8 cellular contexts compared by ENCODE assay signal in genomic region chr11:68206211-68206610, GRCh38. TPM values are rescaled to one million over a fixed set of nuclear protein-coding genes. Genes with fewer than 3 reads are reported as not detected.
DNase-seq lines count a peak whose midpoint lies in the region; ATAC-seq and TF ChIP-seq lines count a peak whose summit lies in the region.

No MANE protein-coding gene starts in this region.

- H3K4me3 ChIP-seq in Loucy (ENCODE audit: low read length, poor library complexity, severe bottlenecking): no peak overlapping the region

- H4K20me1 ChIP-seq in Loucy (ENCODE audit: insufficient read depth, low read length, poor library complexity, severe bottlenecking): peaks cover 94% of the 10 kb centered on the region

- peaks cover 45% of the 10 kb centered on the region for H3K4me1 Mint-ChIP-seq in dendritic cell treated with granulocyte-macrophage colony-stimulating factor and Interleukin-4, amounts not matched to agents 40 ng/mL and 50 ng/mL, for 4 days (ENCODE audit: low read depth)
- H3K4me1 Mint-ChIP-seq in activated CD4-positive, alpha-beta memory T cell treated with anti-CD3 and anti-CD28 coated beads, Interleukin-2, amount 10 ng/mL, durations not matched to agents 7 days and 5 days: peaks cover 29% of the 10 kb centered on the region

- H3K9ac ChIP-seq in Loucy (ENCODE audit: low read depth, low read length, poor library complexity, severe bottlenecking): no peak overlapping the region

- H3K4me3 Mint-ChIP-seq in dendritic cell treated with granulocyte-macrophage colony-stimulating factor and Interleukin-4, amounts not matched to agents 40 ng/mL and 50 ng/mL, for 4 days: no peak overlapping the region
- no peak overlapping the region for H3K4me3 Mint-ChIP-seq in activated CD4-positive, alpha-beta memory T cell treated with anti-CD3 and anti-CD28 coated beads, Interleukin-2, amount 10 ng/mL, durations not matched to agents 7 days and 5 days

- peaks cover 3% of the 10 kb centered on the region; the same call in 1 of the 2 replicates for H3F3A ChIP-seq in Loucy (ENCODE audit: low read depth)

- intact Hi-C loops in dendritic cell treated with granulocyte-macrophage colony-stimulating factor and Interleukin-4, amounts not matched to agents 40 ng/mL and 50 ng/mL, for 4 days (cut with micrococcal nuclease): loop anchor here (10.0 kb wide), 1 partner anchor 111 kb away; no protein-coding TSS in a partner anchor

- H2AFZ ChIP-seq in Loucy (ENCODE audit: low read length): no peak overlapping the region

- H3K9me3 Mint-ChIP-seq in dendritic cell treated with granulocyte-macrophage colony-stimulating factor and Interleukin-4, amounts not matched to agents 40 ng/mL and 50 ng/mL, for 4 days: no peaks in the 10 kb centered on the region
- no peaks in the 10 kb centered on the region for H3K9me3 Mint-ChIP-seq in activated CD4-positive, alpha-beta memory T cell treated with anti-CD3 and anti-CD28 coated beads, Interleukin-2, amount 10 ng/mL, durations not matched to agents 7 days and 5 days

- no peaks in the 10 kb centered on the region for H3K27me3 Mint-ChIP-seq in dendritic cell treated with granulocyte-macrophage colony-stimulating factor and Interleukin-4, amounts not matched to agents 40 ng/mL and 50 ng/mL, for 4 days
- no peaks in the 10 kb centered on the region for H3K27me3 Mint-ChIP-seq in activated CD4-positive, alpha-beta memory T cell treated with anti-CD3 and anti-CD28 coated beads, Interleukin-2, amount 10 ng/mL, durations not matched to agents 7 days and 5 days

- no peaks in the 10 kb centered on the region for H3K36me3 Mint-ChIP-seq in dendritic cell treated with granulocyte-macrophage colony-stimulating factor and Interleukin-4, amounts not matched to agents 40 ng/mL and 50 ng/mL, for 4 days (ENCODE audit: low read depth)
- no peaks in the 10 kb centered on the region for H3K36me3 Mint-ChIP-seq in activated CD4-positive, alpha-beta memory T cell treated with anti-CD3 and anti-CD28 coated beads, Interleukin-2, amount 10 ng/mL, durations not matched to agents 7 days and 5 days (ENCODE audit: low read depth)

- no peaks in the 10 kb centered on the region for H3K27me3 ChIP-seq in Loucy (ENCODE audit: insufficient read depth, low read length, poor library complexity, severe bottlenecking)

- peaks cover 100% of the 10 kb centered on the region for H3K79me2 ChIP-seq in Loucy (ENCODE audit: insufficient read depth, low read length)

- H3K27ac Mint-ChIP-seq in dendritic cell treated with granulocyte-macrophage colony-stimulating factor and Interleukin-4, amounts not matched to agents 40 ng/mL and 50 ng/mL, for 4 days: peak overlapping the region; percentile 56
- no peak overlapping the region for H3K27ac Mint-ChIP-seq in activated CD4-positive, alpha-beta memory T cell treated with anti-CD3 and anti-CD28 coated beads, Interleukin-2, amount 10 ng/mL, durations not matched to agents 7 days and 5 days

- no peaks in the 10 kb centered on the region for H3K36me3 ChIP-seq in Loucy (ENCODE audit: insufficient read depth, low read length)

- H3K4me1 ChIP-seq in Loucy (ENCODE audit: insufficient read depth, low read length, poor library complexity, severe bottlenecking): peaks cover 29% of the 10 kb centered on the region

- CTCF ChIA-PET in activated CD4-positive, alpha-beta memory T cell treated with anti-CD3 and anti-CD28 coated beads, Interleukin-2, amount 10 ng/mL, durations not matched to agents 7 days and 5 days (lab: Charles Lee): interaction anchor here (0.6 to 1.1 kb wide), 5 partner anchors 9 to 322 kb away, joined by 3 to 4 read pairs (median 3); no protein-coding TSS in a partner anchor

- DNase-seq in NCI-H524 (lab: John Stamatoyannopoulos, UW) (peak; percentile 11 to 56), NCI-H524 treated with DMSO at 0.1 percent for 48 hours (lab: John Stamatoyannopoulos, UW) (no peak), RKO (ENCODE audit: low spot score) (peak; percentile 81), lung microvascular endothelial cell (ENCODE audit: low read depth in 2 of 2) (peak; percentile 71 to 72)
- no peak for DNase-seq in activated CD4-positive, alpha-beta memory T cell treated with anti-CD3 and anti-CD28 coated beads, Interleukin-2, amount 10 ng/mL, durations not matched to agents 7 days and 5 days

- no peaks in the 10 kb centered on the region for H3K9me3 ChIP-seq in Loucy (ENCODE audit: insufficient read depth, low read depth, low read length)

- POLR2A ChIA-PET in activated CD4-positive, alpha-beta memory T cell treated with anti-CD3 and anti-CD28 coated beads, Interleukin-2, amount 10 ng/mL, durations not matched to agents 7 days and 5 days (lab: Charles Lee): interaction anchor here (0.6 kb wide), 1 partner anchor 150 kb away, joined by 3 read pairs; no protein-coding TSS in a partner anchor

- H3K9me2 ChIP-seq in Loucy (replicated peaks; ENCODE audit: low read depth, low read length): no peaks in the 10 kb centered on the region

- ATAC-seq in GM19035 (IDR thresholded peaks at IDR 0.05; ENCODE audit: unreplicated experiment): no peak

- peak; percentile 89 for TF ChIP-seq CTCF in Loucy (conservative IDR thresholded peaks at IDR 0.05; ENCODE audit: low read length)

- peak overlapping the region; percentile 43 for H3K4me2 ChIP-seq in Loucy (ENCODE audit: low read depth, low read length, poor library complexity, severe bottlenecking)

RNA-seq across cellular contexts. Expression of gene KMT5B, which starts 6.9 kb away (rescaled TPM):
- total RNA-seq in lung microvascular endothelial cell: 15.7 and 25.0 TPM in 2 replicates
- 10 to 100 TPM; 25.7 to 28.0 TPM for total RNA-seq in activated CD4-positive, alpha-beta memory T cell treated with anti-CD3 and anti-CD28 coated beads, Interleukin-2, amount 10 ng/mL, durations not matched to agents 7 days and 5 days

Comparison
In these comparisons a context has a peak if more than half of its experiments do, and no peak if none do; other contexts are left out.
1. DNase-seq: peak in NCI-H524 (2 of 2), RKO (single experiment) and lung microvascular endothelial cell (2 of 2); none in NCI-H524 treated with DMSO at 0.1 percent for 48 hours (single experiment) and activated CD4-positive, alpha-beta memory T cell treated with anti-CD3 and anti-CD28 coated beads, Interleukin-2, amount 10 ng/mL, durations not matched to agents 7 days and 5 days (single experiment).